14 cellular contexts compared by ENCODE assay signal in genomic region chr1:155706101-155706619, GRCh38. TPM values are rescaled to one million over a fixed set of nuclear protein-coding genes. Genes with fewer than 3 reads are reported as not detected.
A peak's percentile ranks its signal among the peaks of the same experiment; 100 is the strongest.
DNase-seq lines count a peak whose midpoint lies in the region; ATAC-seq, FAIRE-seq and TF ChIP-seq lines count a peak whose summit lies in the region.
"Had no signal": no experiment of that assay in that cellular context is flagged by ENCODE, and none has a peak within 500 bp of the region (broad histone marks: within the 10 kb centered on the region; RNA-seq: fewer than 3 reads in every experiment).

No MANE protein-coding gene starts in this region.

- no peak for TF ChIP-seq POLR2A in A549 (IDR thresholded peaks at IDR 0.05; ENCODE audit: low read length)
- no peak for TF ChIP-seq POLR2A in body of pancreas (IDR thresholded peaks at IDR 0.05)

- in situ Hi-C loops in astrocyte of the spinal cord (cut with HindIII; ENCODE audit: low sequenced_read_pairs): no loop called here
- in situ Hi-C loops in GM13977 (cut with MboI; ENCODE audit: low pct_unique_long_range_greater_than_20kb, low sequenced_read_pairs, unreplicated experiment): no loop called here

- ATAC-seq in A549 (peak; percentile 50 to 68; a peak in 5 of 6 replicates), body of pancreas (no peak)

- H3K9me3 ChIP-seq in A549: peaks cover 6% of the 10 kb centered on the region; the same call in 2 of the 3 replicates
- H3K9me3 ChIP-seq in hepatocyte (ENCODE audit: low read depth): no peaks in the 10 kb centered on the region
- no peaks in the 10 kb centered on the region for H3K9me3 ChIP-seq in body of pancreas
- H3K9me3 ChIP-seq: lower lobe of right lung, transverse colon had no signal

- H3K27ac ChIP-seq in A549 (no peak overlapping the region), hepatocyte (no peak overlapping the region), body of pancreas (no peak overlapping the region)
- H3K27ac ChIP-seq: lower lobe of right lung, transverse colon had no signal

- no peak for TF ChIP-seq RAD21 in A549 (conservative IDR thresholded peaks at IDR 0.05 in 1 of 2, IDR thresholded peaks at IDR 0.05 in 1 of 2)

- peaks cover 73% of the 10 kb centered on the region for H3K79me2 ChIP-seq in hepatocyte

- TF ChIP-seq CTCF in A549 (IDR thresholded peaks at IDR 0.05): no peak
- TF ChIP-seq CTCF in astrocyte of the spinal cord (IDR thresholded peaks at IDR 0.05; ENCODE audit: low read depth, low read length): no peak
- no peak for TF ChIP-seq CTCF in hepatocyte (IDR thresholded peaks at IDR 0.05; ENCODE audit: poor library complexity)
- TF ChIP-seq CTCF in body of pancreas (IDR thresholded peaks at IDR 0.05): no peak
- TF ChIP-seq CTCF in GM13977 (IDR thresholded peaks at IDR 0.05; ENCODE audit: extremely low read depth, insufficient read depth, missing control alignments): no peak

- 81% methylated on average over 7 of the region's 7 CpGs for WGBS in A549 (ENCODE audit: missing lambda C conversion rate)
- whole genome bisulfite sequencing in hepatocyte (ENCODE audit: low lambda C conversion rate, missing lambda C conversion rate): 92% methylated on average over 7 of the region's 7 CpGs
- WGBS in body of pancreas, 2 donors: 89 to 99% methylated on average over 7 of the region's 7 CpGs

- peak in 1 of 2 experiments; percentile 36 for DNase-seq in A549 (ENCODE audit: low read depth in 1 of 2, low spot score in 1 of 2)
- peak; percentile 10 for DNase-seq in HK-2 (ENCODE audit: unreplicated experiment)
- DNase-seq in astrocyte of the spinal cord (ENCODE audit: low read depth, low spot score): peak; percentile 59
- DNase-seq in hepatocyte (ENCODE audit: low spot score): peak; percentile 19
- DNase-seq in body of pancreas: no peak
- DNase-seq in anterior cingulate cortex (lab: John Stamatoyannopoulos, UW): no peak
- no peak for DNase-seq in GM13977 (ENCODE audit: low spot score)
- no peak for DNase-seq in DMS53 (lab: John Stamatoyannopoulos, UW)
- DNase-seq: activated CD4-positive, alpha-beta T cell treated with anti-CD3 and anti-CD28 coated beads for 1 hour; activated T-cell treated with anti-CD3 and anti-CD28 coated beads, Interleukin-2, amount 50 U/mL, for 24 hours; lower lobe of right lung; NCI-H2171 treated with DMSO at 0.1 percent for 48 hours; occipital lobe; transverse colon had no signal

- CTCF ChIA-PET in A549 (lab: Yijun Ruan, JAX): interaction anchor here (0.7 to 1.1 kb wide), 2 partner anchors 9 to 23 kb away, joined by 3 to 5 read pairs; no protein-coding TSS in a partner anchor

- no peaks in the 10 kb centered on the region for H3K9me2 ChIP-seq in hepatocyte (replicated peaks; ENCODE audit: insufficient read depth)

- no peak overlapping the region for H3K4me2 ChIP-seq in A549
- H3K4me2 ChIP-seq in hepatocyte: no peak overlapping the region

- POLR2A ChIA-PET in A549 (lab: Yijun Ruan, JAX): no interaction called here

- intact Hi-C loops in body of pancreas (cut with DNase I): no loop called here

- H3K4me1 ChIP-seq in A549 (no peaks in the 10 kb centered on the region), hepatocyte (ENCODE audit: insufficient read depth) (no peaks in the 10 kb centered on the region), body of pancreas (no peaks in the 10 kb centered on the region)
- H3K4me1 ChIP-seq: lower lobe of right lung, transverse colon had no signal

- no peak overlapping the region for H2AFZ ChIP-seq in hepatocyte

- FAIRE-seq in A549 (lab: Jason Lieb, UNC): no peak

- no peak for TF ChIP-seq EP300 in A549 (IDR thresholded peaks at IDR 0.05)

- no peaks in the 10 kb centered on the region for H3K27me3 ChIP-seq in hepatocyte
- no peaks in the 10 kb centered on the region for H3K27me3 ChIP-seq in body of pancreas
- H3K27me3 ChIP-seq: transverse colon had no signal

- H3K4me3 ChIP-seq in A549 (no peak overlapping the region), astrocyte of the spinal cord (ENCODE audit: low read depth, low read length) (no peak overlapping the region), hepatocyte (no peak overlapping the region), body of pancreas (no peak overlapping the region)
- H3K4me3 ChIP-seq: lower lobe of right lung, transverse colon had no signal

- H4K20me1 ChIP-seq in hepatocyte (ENCODE audit: insufficient read depth, poor library complexity, severe bottlenecking): peaks cover 3% of the 10 kb centered on the region

- H3K36me3 ChIP-seq in hepatocyte (replicated peaks; ENCODE audit: insufficient read depth, low read depth) (no peaks in the 10 kb centered on the region), body of pancreas (replicated peaks in 1 of 2; ENCODE audit: insufficient read depth in 1 of 2, low read depth in 2 of 2) (no peaks in the 10 kb centered on the region)
- H3K36me3 ChIP-seq: transverse colon had no signal

TF ChIP-seq in A549, 52 proteins besides CTCF, POLR2A, EP300 and RAD21:
- TF ChIP-seq ELK1 (IDR thresholded peaks at IDR 0.05; ENCODE audit: low read depth, low read length): no peak
- no peak for TF ChIP-seq BHLHE40 (IDR thresholded peaks at IDR 0.05; ENCODE audit: low read depth, low read length)
- TF ChIP-seq TFCP2L1 (CRISPR knock-in tag; IDR thresholded peaks at IDR 0.05): no peak
- TF ChIP-seq FOSL2 (IDR thresholded peaks at IDR 0.05): no peak
- peak; percentile 45; the same call in 1 of the 2 replicates for TF ChIP-seq FOSL2 (CRISPR knock-in tag; IDR thresholded peaks at IDR 0.05)

RNA-seq across cellular contexts. Expression of gene DAP3, which starts 17.3 kb away (rescaled TPM):
- 171 and 182 TPM in 2 replicates for polyA plus RNA-seq in A549 (2011; rRNA removed)
- polyA plus RNA-seq in A549 (2012; cell fraction: cytosol; rRNA removed): 106 and 114 TPM in 2 replicates
- polyA plus RNA-seq in A549 (2012; cell fraction: nucleus; rRNA removed): 107 and 111 TPM in 2 replicates
- polyA plus RNA-seq in A549 (2017; fragmentation: RNase III; extraction: RNeasy Plus Mini Kit Qiagen cat#74134 plus additional on column Dnase treatment): 94.8 to 102 TPM (median 96.3 TPM) in 3 replicates
- polyA minus RNA-seq in A549 (2011; rRNA and poly(A)+ RNA removed): 143 and 168 TPM in 2 replicates
- total RNA-seq in hepatocyte: 90.6 and 115 TPM in 2 replicates
- polyA plus RNA-seq in hepatocyte: 61.5 and 86.9 TPM in 2 replicates
- total RNA-seq in body of pancreas: 100 to 1,000 TPM in 1 of 2 donors, 10 to 100 TPM in 1; 71.9 to 110 TPM

RNA-seq across cellular contexts. Expression of gene YY1AP1, which starts 17.6 kb away (rescaled TPM):
- 83.5 and 91.5 TPM in 2 replicates for polyA plus RNA-seq in A549 (2011; rRNA removed)
- 35.8 and 41.6 TPM in 2 replicates for polyA plus RNA-seq in A549 (2012; cell fraction: cytosol; rRNA removed)
- 42.9 and 56.6 TPM in 2 replicates for polyA plus RNA-seq in A549 (2012; cell fraction: nucleus; rRNA removed)
- polyA plus RNA-seq in A549 (2017; fragmentation: RNase III; extraction: RNeasy Plus Mini Kit Qiagen cat#74134 plus additional on column Dnase treatment): 33.5 to 34.2 TPM (median 33.8 TPM) in 3 replicates
- 49.1 and 54.4 TPM in 2 replicates for polyA minus RNA-seq in A549 (2011; rRNA and poly(A)+ RNA removed)
- total RNA-seq in hepatocyte: 43.2 and 55.9 TPM in 2 replicates
- 27.6 and 35.4 TPM in 2 replicates for polyA plus RNA-seq in hepatocyte
- total RNA-seq in body of pancreas: 10 to 100 TPM; 40.5 to 90.6 TPM

Comparison
In these comparisons a context has a peak if more than half of its experiments do, and no peak if none do; other contexts are left out.
1. DNase-seq: peak in HK-2 (single experiment), astrocyte of the spinal cord (single experiment) and hepatocyte (single experiment); none in body of pancreas (0 of 4), anterior cingulate cortex (0 of 58), GM13977 (single experiment) and DMS53 (single experiment).